ENCODE assay signal across 29 cellular contexts in genomic region chr18:49471532-49471931, GRCh38.
"Had no signal": no experiment of that assay in that cellular context is flagged by ENCODE, and none has a peak within 500 bp of the region (broad histone marks: within the 10 kb centered on the region; RNA-seq: fewer than 3 reads in every experiment).

No MANE protein-coding gene starts in this region.

- H3K4me3 ChIP-seq: colonic mucosa, coronary artery, dorsolateral prefrontal cortex, esophagus muscularis mucosa, esophagus squamous epithelium, gastrocnemius medialis, gastroesophageal sphincter, heart left ventricle, heart right ventricle, hepatocyte had no signal

- H3K36me3 ChIP-seq: colonic mucosa, esophagus muscularis mucosa, gastrocnemius medialis had no signal

- H3K4me1 ChIP-seq: colonic mucosa, foreskin keratinocyte had no signal

- H3K4me2 ChIP-seq: hepatocyte had no signal

- FAIRE-seq: colon, endometrium, endothelial cell of umbilical vein, frontal cortex had no signal

- H3K79me2 ChIP-seq: hepatocyte had no signal

- ATAC-seq: effector memory CD8-positive, alpha-beta T cell; esophagus mucosa; foreskin keratinocyte; gastrocnemius medialis; gastroesophageal sphincter; heart left ventricle; heart right ventricle had no signal

- H3K27ac ChIP-seq: colonic mucosa, coronary artery, dorsolateral prefrontal cortex, epithelial cell of prostate, esophagus muscularis mucosa, esophagus squamous epithelium, foreskin keratinocyte, gastrocnemius medialis, gastroesophageal sphincter, heart left ventricle, heart right ventricle, hepatocyte had no signal

- H3K9me3 ChIP-seq: colonic mucosa, esophagus muscularis mucosa, esophagus squamous epithelium, gastrocnemius medialis, gastroesophageal sphincter had no signal

- H3K27me3 ChIP-seq: colonic mucosa, dorsolateral prefrontal cortex, esophagus muscularis mucosa, gastrocnemius medialis, gastroesophageal sphincter, heart left ventricle, heart right ventricle, hepatocyte had no signal

- DNase-seq: colonic mucosa; cortex of kidney; dermis blood vessel endothelial cell; dorsolateral prefrontal cortex; effector CD4-positive, alpha-beta T cell; effector CD8-positive, alpha-beta T cell; effector memory CD4-positive, alpha-beta T cell; effector memory CD8-positive, alpha-beta T cell; endodermal cell; erythroblast; esophagus squamous epithelium; foreskin fibroblast; foreskin keratinocyte; foreskin melanocyte; gastrocnemius medialis; glutamatergic neuron; head of caudate nucleus; heart left ventricle; heart right ventricle had no signal

- H2AFZ ChIP-seq: hepatocyte had no signal
